ENCODE assay signal across 18 cellular contexts in genomic region chr16:71923941-71924690, GRCh38. TPM values are rescaled to one million over a fixed set of nuclear protein-coding genes. Genes with fewer than 3 reads are reported as not detected.
DNase-seq lines count a peak whose midpoint lies in the region; ATAC-seq and TF ChIP-seq lines count a peak whose summit lies in the region.
"Had no signal": no experiment of that assay in that cellular context is flagged by ENCODE, and none has a peak within 500 bp of the region (broad histone marks: within the 10 kb centered on the region; RNA-seq: fewer than 3 reads in every experiment).

No MANE protein-coding gene starts in this region.

- intact Hi-C loops in activated CD4-positive, alpha-beta memory T cell treated with anti-CD3 and anti-CD28 coated beads for 36 hours (cut with micrococcal nuclease): no loop called here

- CTCF ChIA-PET in activated CD4-positive, alpha-beta memory T cell treated with anti-CD3 and anti-CD28 coated beads for 36 hours (lab: Charles Lee): no interaction called here
- CTCF ChIA-PET in activated CD4-positive, alpha-beta memory T cell treated with anti-CD3 and anti-CD28 coated beads, Interleukin-2, amount 10 ng/mL, durations not matched to agents 7 days and 5 days (lab: Charles Lee): interaction anchor here (0.6 to 1.4 kb wide), 2 partner anchors 15 to 159 kb away, joined by 3 read pairs; no protein-coding TSS in a partner anchor

- DNase-seq in activated CD4-positive, alpha-beta memory T cell treated with anti-CD3 and anti-CD28 coated beads for 36 hours: no peak
- DNase-seq in activated CD4-positive, alpha-beta memory T cell treated with anti-CD3 and anti-CD28 coated beads, Interleukin-2, amount 10 ng/mL, durations not matched to agents 7 days and 5 days: no peak
- DNase-seq in HT1080 (ENCODE audit: low read depth) (peak; percentile 26), brain microvascular endothelial cell (peak; percentile 46), mesenchymal stem cell (no peak), iPS-NIHi11 (ENCODE audit: low spot score) (no peak)
- DNase-seq: activated CD4-positive, alpha-beta T cell treated with anti-CD3 and anti-CD28 coated beads for 4 hours; activated T-cell treated with anti-CD3 and anti-CD28 coated beads, Interleukin-2, amount 50 U/mL, for 48 hours; adrenal gland; CD4-positive, alpha-beta memory T cell; left lung; spleen; stimulated activated naive CD4-positive, alpha-beta T cell; upper lobe of right lung had no signal

- H3K14ac ChIP-seq in mesenchymal stem cell (ENCODE audit: low read length in 2 of 2): no peak overlapping the region

- H3K9ac ChIP-seq in mesenchymal stem cell (ENCODE audit: low read length): no peak overlapping the region

- H3K9me3 ChIP-seq in mesenchymal stem cell (ENCODE audit: control insufficient read depth, low read length): peaks cover 17% of the 10 kb centered on the region
- H3K9me3 ChIP-seq: adrenal gland, esophagus muscularis mucosa, left lung, upper lobe of right lung had no signal

- H2BK120ac ChIP-seq in mesenchymal stem cell (ENCODE audit: low read depth, low read length): no peak overlapping the region

- H2BK12ac ChIP-seq in mesenchymal stem cell (ENCODE audit: low read length in 2 of 2): no peak overlapping the region

- peaks cover 65% of the 10 kb centered on the region for H3K36me3 Mint-ChIP-seq in activated CD4-positive, alpha-beta memory T cell treated with anti-CD3 and anti-CD28 coated beads for 36 hours
- peaks cover 84% of the 10 kb centered on the region for H3K36me3 Mint-ChIP-seq in activated CD4-positive, alpha-beta memory T cell treated with anti-CD3 and anti-CD28 coated beads, Interleukin-2, amount 10 ng/mL, durations not matched to agents 7 days and 5 days (ENCODE audit: low read depth)

- no peak overlapping the region for H2AFZ ChIP-seq in mesenchymal stem cell (ENCODE audit: low read depth, low read length)

- peak overlapping the region; percentile 49 for H4K8ac ChIP-seq in mesenchymal stem cell (ENCODE audit: low read length)

- in situ Hi-C loops in brain microvascular endothelial cell (cut with HindIII; ENCODE audit: low pct_ligation_motif_present, low sequenced_read_pairs): no loop called here

- peaks cover 24% of the 10 kb centered on the region for H3K79me1 ChIP-seq in mesenchymal stem cell (replicated peaks; ENCODE audit: low read length, poor library complexity, severe bottlenecking)

- no peaks in the 10 kb centered on the region for H3K27me3 Mint-ChIP-seq in activated CD4-positive, alpha-beta memory T cell treated with anti-CD3 and anti-CD28 coated beads for 36 hours
- H3K27me3 Mint-ChIP-seq in activated CD4-positive, alpha-beta memory T cell treated with anti-CD3 and anti-CD28 coated beads, Interleukin-2, amount 10 ng/mL, durations not matched to agents 7 days and 5 days: no peaks in the 10 kb centered on the region
- H3K27me3 Mint-ChIP-seq: CD4-positive, alpha-beta memory T cell; dendritic cell treated with granulocyte-macrophage colony-stimulating factor and Interleukin-4, amounts not matched to agents 40 ng/mL and 50 ng/mL, for 4 days had no signal

- H3K27ac ChIP-seq in brain microvascular endothelial cell (no peak overlapping the region), mesenchymal stem cell (ENCODE audit: low read length, poor library complexity, severe bottlenecking) (no peak overlapping the region)
- H3K27ac ChIP-seq: left lung, upper lobe of right lung had no signal

- WGBS in mesenchymal stem cell: 95% methylated on average over 10 of the region's 10 CpGs

- TF ChIP-seq CTCF in brain microvascular endothelial cell (IDR thresholded peaks at IDR 0.05; ENCODE audit: low read depth, low read length, missing control alignments): no peak

- H3K23ac ChIP-seq in mesenchymal stem cell (ENCODE audit: low read length in 2 of 2): no peak overlapping the region

- no peaks in the 10 kb centered on the region for H3K9me3 Mint-ChIP-seq in activated CD4-positive, alpha-beta memory T cell treated with anti-CD3 and anti-CD28 coated beads for 36 hours
- no peaks in the 10 kb centered on the region for H3K9me3 Mint-ChIP-seq in activated CD4-positive, alpha-beta memory T cell treated with anti-CD3 and anti-CD28 coated beads, Interleukin-2, amount 10 ng/mL, durations not matched to agents 7 days and 5 days
- H3K9me3 Mint-ChIP-seq: dendritic cell treated with granulocyte-macrophage colony-stimulating factor and Interleukin-4, amounts not matched to agents 40 ng/mL and 50 ng/mL, for 4 days had no signal

- H4K91ac ChIP-seq in mesenchymal stem cell (ENCODE audit: low read length): no peak overlapping the region

- POLR2A ChIA-PET in activated CD4-positive, alpha-beta memory T cell treated with anti-CD3 and anti-CD28 coated beads for 36 hours (lab: Charles Lee): no interaction called here
- POLR2A ChIA-PET in activated CD4-positive, alpha-beta memory T cell treated with anti-CD3 and anti-CD28 coated beads, Interleukin-2, amount 10 ng/mL, durations not matched to agents 7 days and 5 days (lab: Charles Lee): no interaction called here

- no peak overlapping the region for H3K18ac ChIP-seq in mesenchymal stem cell (ENCODE audit: low read depth in 1 of 2, low read length in 2 of 2)

- ATAC-seq in HG02852 (IDR thresholded peaks at IDR 0.05; ENCODE audit: unreplicated experiment) (no peak), GM18517 (IDR thresholded peaks at IDR 0.05; ENCODE audit: unreplicated experiment) (no peak)
- ATAC-seq: left lung, upper lobe of right lung had no signal

- H3K4me3 ChIP-seq in brain microvascular endothelial cell (ENCODE audit: low read depth, low read length): no peak overlapping the region
- no peak overlapping the region for H3K4me3 ChIP-seq in mesenchymal stem cell (ENCODE audit: insufficient read depth in 1 of 2, low read depth in 1 of 2, low read length in 2 of 2)
- H3K4me3 ChIP-seq: adrenal gland, esophagus muscularis mucosa, left lung, spleen, upper lobe of right lung had no signal

- H2BK15ac ChIP-seq in mesenchymal stem cell (ENCODE audit: low read depth, poor library complexity, severe bottlenecking): no peak overlapping the region

- no peak overlapping the region for H3K4me2 ChIP-seq in mesenchymal stem cell (ENCODE audit: low read length, poor library complexity, severe bottlenecking)

- peaks cover 16% of the 10 kb centered on the region for H3K4me1 ChIP-seq in mesenchymal stem cell (ENCODE audit: control insufficient read depth, insufficient read depth, low read depth, low read length)

- no peak overlapping the region for H3K4me3 Mint-ChIP-seq in activated CD4-positive, alpha-beta memory T cell treated with anti-CD3 and anti-CD28 coated beads for 36 hours
- no peak overlapping the region for H3K4me3 Mint-ChIP-seq in activated CD4-positive, alpha-beta memory T cell treated with anti-CD3 and anti-CD28 coated beads, Interleukin-2, amount 10 ng/mL, durations not matched to agents 7 days and 5 days
- H3K4me3 Mint-ChIP-seq: CD4-positive, alpha-beta memory T cell; dendritic cell treated with granulocyte-macrophage colony-stimulating factor and Interleukin-4, amounts not matched to agents 40 ng/mL and 50 ng/mL, for 4 days had no signal

- H3K36me3 ChIP-seq in brain microvascular endothelial cell (replicated peaks): peaks cover 79% of the 10 kb centered on the region
- peaks cover 58 to 94% of the 10 kb centered on the region in 2 experiments for H3K36me3 ChIP-seq in mesenchymal stem cell (ENCODE audit: control insufficient read depth in 1 of 2, insufficient read depth in 2 of 2, low read depth in 1 of 2, low read length in 2 of 2)

- no peak overlapping the region for H3K4ac ChIP-seq in mesenchymal stem cell (ENCODE audit: low read depth in 1 of 2, low read length in 2 of 2)

- H2AK5ac ChIP-seq in mesenchymal stem cell (ENCODE audit: low read length, severe bottlenecking): no peak overlapping the region

- H3K27me3 ChIP-seq in brain microvascular endothelial cell (replicated peaks) (no peaks in the 10 kb centered on the region), mesenchymal stem cell (ENCODE audit: control insufficient read depth in 1 of 2, insufficient read depth in 1 of 2, low read length in 2 of 2) (no peaks in the 10 kb centered on the region)
- H3K27me3 ChIP-seq: adrenal gland, esophagus muscularis mucosa, left lung, spleen, upper lobe of right lung had no signal

- peaks cover 6% of the 10 kb centered on the region for H3K4me1 Mint-ChIP-seq in activated CD4-positive, alpha-beta memory T cell treated with anti-CD3 and anti-CD28 coated beads for 36 hours (ENCODE audit: low read depth)
- H3K4me1 Mint-ChIP-seq in activated CD4-positive, alpha-beta memory T cell treated with anti-CD3 and anti-CD28 coated beads, Interleukin-2, amount 10 ng/mL, durations not matched to agents 7 days and 5 days: peaks cover 17% of the 10 kb centered on the region

- peak overlapping the region; percentile 3 for H3K27ac Mint-ChIP-seq in activated CD4-positive, alpha-beta memory T cell treated with anti-CD3 and anti-CD28 coated beads for 36 hours
- H3K27ac Mint-ChIP-seq in activated CD4-positive, alpha-beta memory T cell treated with anti-CD3 and anti-CD28 coated beads, Interleukin-2, amount 10 ng/mL, durations not matched to agents 7 days and 5 days: no peak overlapping the region
- H3K27ac Mint-ChIP-seq: dendritic cell treated with granulocyte-macrophage colony-stimulating factor and Interleukin-4, amounts not matched to agents 40 ng/mL and 50 ng/mL, for 4 days had no signal

- no peak overlapping the region for H2BK5ac ChIP-seq in mesenchymal stem cell (ENCODE audit: low read depth, low read length, poor library complexity, severe bottlenecking)

RNA-seq across cellular contexts. Expression of gene IST1, which starts 28.8 kb away (rescaled TPM):
- 100 to 1,000 TPM; 191 to 192 TPM for total RNA-seq in activated CD4-positive, alpha-beta memory T cell treated with anti-CD3 and anti-CD28 coated beads for 36 hours
- 100 to 1,000 TPM; 227 to 229 TPM for total RNA-seq in activated CD4-positive, alpha-beta memory T cell treated with anti-CD3 and anti-CD28 coated beads, Interleukin-2, amount 10 ng/mL, durations not matched to agents 7 days and 5 days
- 107 and 116 TPM in 2 replicates for total RNA-seq in HT1080 (2014; rRNA removed; shearing (Covaris generic))
- polyA plus RNA-seq in HT1080 (2015; cell fraction: cytosol; rRNA removed): 119 and 126 TPM in 2 replicates
- polyA plus RNA-seq in HT1080 (2015; cell fraction: nucleus; rRNA removed): 256 and 285 TPM in 2 replicates
- 77.7 TPM for polyA plus RNA-seq in mesenchymal stem cell (2013, experiment 1 of 2)
- polyA plus RNA-seq in mesenchymal stem cell (2013, experiment 2 of 2): 76.1 TPM

RNA-seq across cellular contexts. Expression of gene ZNF821, which starts 40.1 kb away (rescaled TPM):
- 1 to 10 TPM; 6.8 to 7.3 TPM for total RNA-seq in activated CD4-positive, alpha-beta memory T cell treated with anti-CD3 and anti-CD28 coated beads for 36 hours
- total RNA-seq in activated CD4-positive, alpha-beta memory T cell treated with anti-CD3 and anti-CD28 coated beads, Interleukin-2, amount 10 ng/mL, durations not matched to agents 7 days and 5 days: 10 to 100 TPM; 11.4 to 11.9 TPM
- 5.6 and 5.8 TPM in 2 replicates for total RNA-seq in HT1080 (2014; rRNA removed; shearing (Covaris generic))
- polyA plus RNA-seq in HT1080 (2015; cell fraction: cytosol; rRNA removed): 3.0 and 3.9 TPM in 2 replicates
- 3.6 and 7.5 TPM in 2 replicates for polyA plus RNA-seq in HT1080 (2015; cell fraction: nucleus; rRNA removed)
- 4.8 TPM for polyA plus RNA-seq in mesenchymal stem cell (2013, experiment 1 of 2)
- 4.9 TPM for polyA plus RNA-seq in mesenchymal stem cell (2013, experiment 2 of 2)

Comparison
In these comparisons a context has a peak if more than half of its experiments do, and no peak if none do; other contexts are left out.
1. DNase-seq: peak in HT1080 (single experiment) and brain microvascular endothelial cell (single experiment); none in activated CD4-positive, alpha-beta memory T cell treated with anti-CD3 and anti-CD28 coated beads for 36 hours (single experiment), activated CD4-positive, alpha-beta memory T cell treated with anti-CD3 and anti-CD28 coated beads, Interleukin-2, amount 10 ng/mL, durations not matched to agents 7 days and 5 days (single experiment), mesenchymal stem cell (single experiment) and iPS-NIHi11 (single experiment).